In the genomic region with DNA sequence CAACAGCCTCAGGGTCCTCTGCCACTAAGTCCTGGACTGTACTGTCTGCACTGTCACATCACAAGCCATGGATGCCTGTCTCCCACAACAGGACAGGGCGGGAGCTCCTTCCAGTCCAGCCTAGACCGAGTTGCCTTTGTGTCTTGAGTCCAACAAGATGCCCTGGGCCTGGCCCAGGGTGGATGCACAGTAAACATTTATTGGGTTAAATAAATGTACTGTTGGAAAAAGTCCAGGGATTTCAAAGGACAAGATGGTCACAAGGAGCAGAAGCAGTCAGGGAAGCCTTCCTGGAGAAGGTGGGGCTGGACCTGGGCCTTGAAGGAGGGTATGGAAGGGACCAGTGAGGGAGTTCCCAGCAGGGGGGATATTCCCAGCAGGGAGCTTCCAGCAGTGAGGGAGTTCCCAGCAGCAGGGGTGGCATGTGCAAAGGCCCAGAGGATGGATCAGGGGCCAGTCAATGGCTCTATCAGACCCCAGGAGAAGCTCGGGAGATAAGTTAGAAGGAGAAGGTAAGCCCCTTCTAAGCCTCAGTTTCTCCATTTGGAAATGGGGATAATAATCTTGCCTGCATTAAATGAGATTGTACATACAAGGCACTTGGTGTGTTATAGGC, we compare ENCODE assay signal across 24 cellular contexts.
"Had no signal": no experiment of that assay in that cellular context is flagged by ENCODE, and none has a peak within 500 bp of the region (broad histone marks: within the 10 kb centered on the region; RNA-seq: fewer than 3 reads in every experiment).

No MANE protein-coding gene starts in this region.

- DNase-seq: activated CD4-positive, alpha-beta T cell treated with anti-CD3 and anti-CD28 coated beads, Interleukin-2, amount 10 ng/mL, durations not matched to agents 24 days and 14 days; activated CD4-positive, alpha-beta T cell treated with anti-CD3 and anti-CD28 coated beads, Interleukin-2, amount 50 U/mL, for 4 hours; activated CD8-positive, alpha-beta T cell treated with anti-CD3 and anti-CD28 coated beads for 36 hours; activated effector memory CD4-positive, alpha-beta T cell treated with anti-CD3 and anti-CD28 coated beads, Interleukin-2, amount 50 U/mL, for 16 hours; activated naive CD4-positive, alpha-beta T cell; activated naive CD4-positive, alpha-beta T cell treated with anti-CD3 and anti-CD28 coated beads, Interleukin-2, amount 50 U/mL, for 16 hours; activated naive CD8-positive, alpha-beta T cell treated with anti-CD3 and anti-CD28 coated beads for 36 hours; activated T-cell treated with anti-CD3 and anti-CD28 coated beads, Interleukin-2, amount 50 U/mL, for 1 hour; activated T-cell treated with anti-CD3 and anti-CD28 coated beads, Interleukin-2, amount 50 U/mL, for 72 hours; amniotic stem cell; brain microvascular endothelial cell; NCI-H1105; NCI-H1417 treated with DMSO at 0.1 percent for 48 hours; NCI-H187 treated with DMSO at 0.1 percent for 48 hours; NCI-H2081 treated with DMSO at 0.1 percent for 48 hours; NCI-H226; NCI-H524 treated with DMSO at 0.1 percent for 48 hours; RPMI8226; SIG-M5; SW 1271; T-helper 1 cell had no signal

- ATAC-seq: activated CD8-positive, alpha-beta T cell treated with anti-CD3 and anti-CD28 coated beads for 36 hours; activated T-cell treated with anti-CD3 and anti-CD28 coated beads, Interleukin-2, amount 50 U/mL, for 72 hours; activated T-helper 17 cell treated with anti-CD3 and anti-CD28 coated beads, Interleukin-2, amount 50 U/mL, for 72 hours; Panc1 had no signal

- H3K27ac ChIP-seq: brain microvascular endothelial cell had no signal

- FAIRE-seq: TTC549 had no signal

- H3K36me3 ChIP-seq: brain microvascular endothelial cell had no signal
